Comparison of ENCODE assay signal across 8 cellular contexts in the genomic region with DNA sequence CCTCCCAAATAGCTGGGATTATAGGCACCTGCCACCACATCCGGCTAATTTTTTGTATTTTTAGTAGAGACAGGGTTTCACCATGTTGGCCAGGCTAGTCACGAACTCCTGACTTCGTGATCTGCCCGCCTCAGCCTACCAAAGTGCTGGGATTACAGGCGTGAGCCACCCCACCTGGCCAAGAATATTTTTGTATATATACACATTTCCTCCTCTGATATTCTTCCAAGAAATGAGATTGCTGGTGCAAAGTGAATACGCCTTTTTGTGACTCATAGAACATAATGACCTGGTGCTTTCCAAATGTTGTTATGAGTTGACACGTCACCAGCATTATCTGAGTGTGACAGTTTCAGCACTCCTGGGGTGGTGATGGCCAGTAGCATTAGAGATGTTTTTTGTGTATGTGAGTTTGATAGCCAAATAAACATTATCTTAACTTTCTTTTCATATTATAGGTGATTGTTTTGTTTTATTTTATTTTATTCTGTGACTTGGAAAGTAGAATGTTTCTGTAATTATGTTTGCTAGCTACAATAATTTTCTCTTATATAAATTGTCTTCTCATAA. TPM values are rescaled to one million over a fixed set of nuclear protein-coding genes. Genes with fewer than 3 reads are reported as not detected.
DNase-seq lines count a peak whose midpoint lies in the region; TF ChIP-seq lines count a peak whose summit lies in the region.

No MANE protein-coding gene starts in this region.

- H3K27me3 Mint-ChIP-seq in mesothelial cell of epicardium (ENCODE audit: low read depth) = no peaks in the 10 kb centered on the region

- DNase-seq in GM04503 (ENCODE audit: low read depth) (peak; percentile 47), H4 (ENCODE audit: low spot score) (peak; percentile 84), RPMI8226 (peak; percentile 52), left ventricle myocardium inferior (no peak), anterior cingulate cortex (lab: John Stamatoyannopoulos, UW) (no peak), DMS 273 treated with DMSO at 0.1 percent for 48 hours (lab: John Stamatoyannopoulos, UW) (no peak), midbrain (lab: John Stamatoyannopoulos, UW) (no peak), mesothelial cell of epicardium (ENCODE audit: low spot score in 2 of 2, unreplicated experiment in 2 of 2) (no peak)

- H3K4me1 ChIP-seq in left ventricle myocardium inferior = peaks cover 34% of the 10 kb centered on the region

- H3K4me3 ChIP-seq in left ventricle myocardium inferior = no peak overlapping the region

- H3K36me3 Mint-ChIP-seq in mesothelial cell of epicardium = peaks cover 20% of the 10 kb centered on the region

- peaks cover 6% of the 10 kb centered on the region for H3K9me3 Mint-ChIP-seq in mesothelial cell of epicardium

- H3K27me3 ChIP-seq in left ventricle myocardium inferior (ENCODE audit: low read depth) = no peaks in the 10 kb centered on the region

- no peaks in the 10 kb centered on the region for H3K36me3 ChIP-seq in left ventricle myocardium inferior

- H3K27ac ChIP-seq in left ventricle myocardium inferior (replicated peaks) = peak overlapping the region; percentile 77

- no peak for TF ChIP-seq CTCF in left ventricle myocardium inferior (IDR thresholded peaks at IDR 0.05; ENCODE audit: borderline replicate concordance)
- no peak for TF ChIP-seq CTCF in mesothelial cell of epicardium (IDR thresholded peaks at IDR 0.05; ENCODE audit: unreplicated experiment)

- no peak overlapping the region for H3K4me3 Mint-ChIP-seq in mesothelial cell of epicardium

- H3K27ac Mint-ChIP-seq in mesothelial cell of epicardium = no peak overlapping the region

- peaks cover 22% of the 10 kb centered on the region for H3K4me1 Mint-ChIP-seq in mesothelial cell of epicardium

- H3K9me3 ChIP-seq in left ventricle myocardium inferior (replicated peaks) = no peaks in the 10 kb centered on the region

- intact Hi-C loops in left ventricle myocardium inferior (cut with micrococcal nuclease) = no loop called here

RNA-seq across cellular contexts. Expression of a gene that starts 54.9 kb away (rescaled TPM):
- 1.3 and 1.8 TPM in 2 replicates for total RNA-seq in H4 (2014; rRNA removed; shearing (Covaris generic))
- total RNA-seq in left ventricle myocardium inferior (25.2 TPM), mesothelial cell of epicardium (13.1 to 14.9 TPM (median 14.6 TPM) in 3 replicates)

Comparison
In these comparisons a context has a peak if more than half of its experiments do, and no peak if none do; other contexts are left out.
1. DNase-seq: peak in GM04503 (single experiment), H4 (single experiment) and RPMI8226 (single experiment); none in left ventricle myocardium inferior (single experiment), anterior cingulate cortex (0 of 58), DMS 273 treated with DMSO at 0.1 percent for 48 hours (single experiment), midbrain (single experiment) and mesothelial cell of epicardium (0 of 2).